ENCODE assay signal across 9 cellular contexts in the genomic region with DNA sequence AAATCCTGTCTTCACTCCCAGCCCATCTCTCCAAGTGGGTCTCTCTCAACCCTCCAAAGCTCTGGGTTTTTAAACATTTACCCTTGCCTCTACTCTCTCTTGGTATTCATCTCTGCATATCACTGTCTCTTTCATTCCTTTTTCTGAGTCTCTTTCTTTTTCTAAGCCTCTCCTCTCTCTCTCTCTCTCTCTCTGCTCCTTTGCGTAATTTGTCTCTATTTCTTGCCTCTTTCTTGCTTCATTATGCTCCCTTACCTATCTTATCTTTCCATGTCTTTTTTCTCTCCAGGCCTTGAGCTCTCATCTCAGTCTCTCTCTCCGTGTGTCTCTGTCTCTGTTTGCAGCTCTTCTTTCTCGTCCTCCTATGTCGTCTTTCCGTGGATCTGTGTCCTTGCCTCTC. TPM values are rescaled to one million over a fixed set of nuclear protein-coding genes. Genes with fewer than 3 reads are reported as not detected.
DNase-seq lines count a peak whose midpoint lies in the region; ATAC-seq, FAIRE-seq and TF ChIP-seq lines count a peak whose summit lies in the region.
"Had no signal": no experiment of that assay in that cellular context is flagged by ENCODE, and none has a peak within 500 bp of the region (broad histone marks: within the 10 kb centered on the region; RNA-seq: fewer than 3 reads in every experiment).

No MANE protein-coding gene starts in this region.

- no peak for TF ChIP-seq EP300 in neural cell (conservative IDR thresholded peaks at IDR 0.05; ENCODE audit: poor library complexity, severe bottlenecking)

- H3K9me2 ChIP-seq in neural cell (ENCODE audit: insufficient read depth, low read length) = no peaks in the 10 kb centered on the region

- H3K27me3 Mint-ChIP-seq in Caco-2 (ENCODE audit: insufficient read depth, unreplicated experiment) = peaks cover 9% of the 10 kb centered on the region

- peak overlapping the region; percentile 81 for H2AFZ ChIP-seq in neural cell (ENCODE audit: low read depth, low read length)

- H3K27ac Mint-ChIP-seq in Caco-2 (ENCODE audit: unreplicated experiment) = no peak overlapping the region

- H3K4me3 ChIP-seq in Caco-2 (ENCODE audit: low read depth, low read length) (no peak overlapping the region; the same call in 1 of the 2 replicates), MG63 (peak overlapping the region; percentile 29), neural cell (ENCODE audit: low read length) (peak overlapping the region; percentile 98)

- H3K4me1 Mint-ChIP-seq in Caco-2 (ENCODE audit: low read depth, unreplicated experiment) = peaks cover 10% of the 10 kb centered on the region

- H3K27me3 ChIP-seq in Caco-2 (replicated peaks; ENCODE audit: control insufficient read depth, insufficient read depth, low read length) = peaks cover 1% of the 10 kb centered on the region; the same call in 1 of the 2 replicates
- H3K27me3 ChIP-seq in MG63 = peaks cover 3% of the 10 kb centered on the region
- no peaks in the 10 kb centered on the region for H3K27me3 ChIP-seq in neural cell (ENCODE audit: insufficient read depth, low read depth, low read length)

- H3K36me3 ChIP-seq in Caco-2 (ENCODE audit: control insufficient read depth, insufficient read depth, low read length) = no peaks in the 10 kb centered on the region
- no peaks in the 10 kb centered on the region for H3K36me3 ChIP-seq in MG63
- H3K36me3 ChIP-seq in neural cell (ENCODE audit: insufficient read depth, low read length) = no peaks in the 10 kb centered on the region
- H3K36me3 ChIP-seq: HAP-1 had no signal

- no peak for DNase-seq in Caco-2
- no peak for DNase-seq in MG63
- no peak for DNase-seq in caudate nucleus (lab: John Stamatoyannopoulos, UW)
- no peak for DNase-seq in T1000 (lab: John Stamatoyannopoulos, UW)
- no peak for DNase-seq in RCC 7860 (ENCODE audit: low spot score)
- no peak for DNase-seq in NAMALWA (ENCODE audit: low spot score)

- H3K9me3 ChIP-seq in Caco-2 (no peaks in the 10 kb centered on the region), MG63 (no peaks in the 10 kb centered on the region), neural cell (ENCODE audit: low read length) (no peaks in the 10 kb centered on the region)
- H3K9me3 ChIP-seq: HAP-1 had no signal

- 0 out of 2 replicates have a peak, but pooled peaks cover 2% of the 10 kb centered on the region for H3K4me1 ChIP-seq in Caco-2

- peak overlapping the region; percentile 67 for H3K4me3 Mint-ChIP-seq in Caco-2 (ENCODE audit: unreplicated experiment)

- no peak for ATAC-seq in HG02759 (IDR thresholded peaks at IDR 0.05; ENCODE audit: unreplicated experiment)

- peak overlapping the region; percentile 68 for H3K4me2 ChIP-seq in neural cell (ENCODE audit: low read length)

- no peaks in the 10 kb centered on the region for H4K20me1 ChIP-seq in neural cell (ENCODE audit: insufficient read depth)

- H3F3A ChIP-seq in neural cell (ENCODE audit: insufficient read depth, low read length, poor library complexity, severe bottlenecking) = no peaks in the 10 kb centered on the region

- no peaks in the 10 kb centered on the region for H3K9me3 Mint-ChIP-seq in Caco-2 (ENCODE audit: unreplicated experiment)

- CTCF ChIA-PET in Caco-2 (lab: Charles Lee) = interaction anchor here (0.6 to 1.0 kb wide), 5 partner anchors 9 to 374 kb away, joined by 3 to 5 read pairs (median 3); a partner anchor contains a TSS

- FAIRE-seq in RCC 7860 (lab: Jason Lieb, UNC) = no peak

- TF ChIP-seq CTCF in Caco-2 (IDR thresholded peaks at IDR 0.05; ENCODE audit: insufficient read depth in 1 of 2, low read depth in 1 of 2, low read length in 1 of 2, severe bottlenecking in 1 of 2, unreplicated experiment in 1 of 2) = no peak
- TF ChIP-seq CTCF in neural cell (IDR thresholded peaks at IDR 0.05; ENCODE audit: poor library complexity, severe bottlenecking) = no peak

- peak overlapping the region; percentile 100 for H3K9ac ChIP-seq in neural cell (ENCODE audit: low read length)

- H3K79me2 ChIP-seq in neural cell (replicated peaks; ENCODE audit: insufficient read depth, low read length) = peaks cover 31% of the 10 kb centered on the region

- TF ChIP-seq RAD21 in neural cell (conservative IDR thresholded peaks at IDR 0.05) = no peak

- BruUV-seq in Caco-2 (replicated peaks; lab: Mats Ljungman, UMichigan) = no TSS peak

- H3K27ac ChIP-seq in caudate nucleus (ENCODE audit: low read depth, low read length) (peak overlapping the region; percentile 62), neural cell (ENCODE audit: low read length) (peak overlapping the region; percentile 76)

- H3K36me3 Mint-ChIP-seq in Caco-2 (ENCODE audit: insufficient read depth, unreplicated experiment) = peaks cover 7% of the 10 kb centered on the region

- POLR2A ChIA-PET in Caco-2 (lab: Charles Lee) = interaction anchor here (0.7 to 1.8 kb wide), 3 partner anchors 28 to 299 kb away, joined by 3 to 17 read pairs (median 12); a partner anchor contains a TSS

- intact Hi-C loops in Caco-2 (cut with micrococcal nuclease; ENCODE audit: unreplicated experiment) = no loop called here

TF ChIP-seq in neural cell, 6 proteins besides CTCF, POLR2A, EP300 and RAD21:
- TF ChIP-seq SMC3 (conservative IDR thresholded peaks at IDR 0.05; ENCODE audit: poor library complexity) (no peak), TAF1 (IDR thresholded peaks at IDR 0.05; ENCODE audit: low read depth) (no peak), MXI1 (conservative IDR thresholded peaks at IDR 0.05; ENCODE audit: poor library complexity, severe bottlenecking) (no peak), POLR2AphosphoS5 (IDR thresholded peaks at IDR 0.05) (no peak), EZH2 (IDR thresholded peaks at IDR 0.05; ENCODE audit: borderline replicate concordance, insufficient read depth, low read length, poor library complexity, severe bottlenecking) (no peak)
- TF ChIP-seq, protein P1, sequence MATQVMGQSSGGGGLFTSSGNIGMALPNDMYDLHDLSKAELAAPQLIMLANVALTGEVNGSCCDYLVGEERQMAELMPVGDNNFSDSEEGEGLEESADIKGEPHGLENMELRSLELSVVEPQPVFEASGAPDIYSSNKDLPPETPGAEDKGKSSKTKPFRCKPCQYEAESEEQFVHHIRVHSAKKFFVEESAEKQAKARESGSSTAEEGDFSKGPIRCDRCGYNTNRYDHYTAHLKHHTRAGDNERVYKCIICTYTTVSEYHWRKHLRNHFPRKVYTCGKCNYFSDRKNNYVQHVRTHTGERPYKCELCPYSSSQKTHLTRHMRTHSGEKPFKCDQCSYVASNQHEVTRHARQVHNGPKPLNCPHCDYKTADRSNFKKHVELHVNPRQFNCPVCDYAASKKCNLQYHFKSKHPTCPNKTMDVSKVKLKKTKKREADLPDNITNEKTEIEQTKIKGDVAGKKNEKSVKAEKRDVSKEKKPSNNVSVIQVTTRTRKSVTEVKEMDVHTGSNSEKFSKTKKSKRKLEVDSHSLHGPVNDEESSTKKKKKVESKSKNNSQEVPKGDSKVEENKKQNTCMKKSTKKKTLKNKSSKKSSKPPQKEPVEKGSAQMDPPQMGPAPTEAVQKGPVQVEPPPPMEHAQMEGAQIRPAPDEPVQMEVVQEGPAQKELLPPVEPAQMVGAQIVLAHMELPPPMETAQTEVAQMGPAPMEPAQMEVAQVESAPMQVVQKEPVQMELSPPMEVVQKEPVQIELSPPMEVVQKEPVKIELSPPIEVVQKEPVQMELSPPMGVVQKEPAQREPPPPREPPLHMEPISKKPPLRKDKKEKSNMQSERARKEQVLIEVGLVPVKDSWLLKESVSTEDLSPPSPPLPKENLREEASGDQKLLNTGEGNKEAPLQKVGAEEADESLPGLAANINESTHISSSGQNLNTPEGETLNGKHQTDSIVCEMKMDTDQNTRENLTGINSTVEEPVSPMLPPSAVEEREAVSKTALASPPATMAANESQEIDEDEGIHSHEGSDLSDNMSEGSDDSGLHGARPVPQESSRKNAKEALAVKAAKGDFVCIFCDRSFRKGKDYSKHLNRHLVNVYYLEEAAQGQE (IDR thresholded peaks at IDR 0.05; ENCODE audit: borderline replicate concordance) = no peak

RNA-seq across cellular contexts. Expression of a gene that starts 0.7 kb away (rescaled TPM):
- 9.2 and 11.8 TPM in 2 replicates for total RNA-seq in Caco-2 (2022)
- 0.20 and 3.4 TPM in 2 replicates for total RNA-seq in MG63 (2014; rRNA removed; shearing (Covaris generic); ENCODE audit: low replicate concordance)
- 92.5 and 104 TPM in 2 replicates for polyA plus RNA-seq in neural cell
- polyA minus RNA-seq in neural cell = 93.2 and 93.7 TPM in 2 replicates

RNA-seq across cellular contexts. Expression of a gene that starts 28.7 kb away (rescaled TPM):
- total RNA-seq in Caco-2 (2022) = 14.7 and 18.1 TPM in 2 replicates
- total RNA-seq in MG63 (2014; rRNA removed; shearing (Covaris generic); ENCODE audit: low replicate concordance) = 10.8 and 31.9 TPM in 2 replicates
- polyA plus RNA-seq in neural cell = 9.0 and 13.6 TPM in 2 replicates
- 7.1 and 8.2 TPM in 2 replicates for polyA minus RNA-seq in neural cell

RNA-seq across cellular contexts. Expression of a gene that starts 38.1 kb away (rescaled TPM):
- total RNA-seq in Caco-2 (2022) = 30.1 and 35.3 TPM in 2 replicates
- total RNA-seq in MG63 (2014; rRNA removed; shearing (Covaris generic); ENCODE audit: low replicate concordance) = 9.7 and 19.0 TPM in 2 replicates
- 2.8 and 4.5 TPM in 2 replicates for polyA plus RNA-seq in neural cell
- 4.2 and 6.1 TPM in 2 replicates for polyA minus RNA-seq in neural cell

RNA-seq across cellular contexts. Expression of a gene that starts 56.8 kb away (rescaled TPM):
- total RNA-seq in Caco-2 (2022) = 306 and 318 TPM in 2 replicates
- total RNA-seq in MG63 (2014; rRNA removed; shearing (Covaris generic); ENCODE audit: low replicate concordance) = 343 and 426 TPM in 2 replicates
- polyA plus RNA-seq in neural cell = 132 and 155 TPM in 2 replicates
- polyA minus RNA-seq in neural cell = 45.0 and 62.0 TPM in 2 replicates
